ENCODE assay signal across 20 cellular contexts in the genomic region with DNA sequence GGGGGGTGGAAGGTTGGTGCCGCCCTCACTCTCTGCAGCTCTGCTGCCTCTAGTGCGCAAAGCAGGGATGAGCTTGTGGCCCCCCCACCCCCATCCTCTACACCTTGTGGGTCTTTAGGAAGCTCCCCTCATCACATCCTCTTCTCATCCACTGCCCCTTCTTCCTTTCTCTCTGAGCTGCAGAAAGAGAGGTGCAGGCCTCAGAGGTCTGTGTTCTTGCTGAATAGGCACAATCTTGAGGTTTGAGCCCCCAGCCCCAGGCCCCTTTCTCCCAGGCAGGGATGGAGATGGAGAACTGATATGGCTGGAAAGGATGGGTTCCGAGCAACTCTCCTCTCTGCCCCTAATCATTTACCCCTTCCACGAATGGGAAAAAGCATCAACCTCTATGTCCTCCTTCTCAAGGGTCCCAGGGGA. TPM values are rescaled to one million over a fixed set of nuclear protein-coding genes. Genes with fewer than 3 reads are reported as not detected.
A peak's percentile ranks its signal among the peaks of the same experiment; 100 is the strongest.
DNase-seq lines count a peak whose midpoint lies in the region; ATAC-seq and TF ChIP-seq lines count a peak whose summit lies in the region.
"Had no signal": no experiment of that assay in that cellular context is flagged by ENCODE, and none has a peak within 500 bp of the region (broad histone marks: within the 10 kb centered on the region; RNA-seq: fewer than 3 reads in every experiment).

No MANE protein-coding gene starts in this region.

- no peaks in the 10 kb centered on the region for H3K36me3 Mint-ChIP-seq in CD4-positive, alpha-beta T cell (ENCODE audit: low read depth)
- H3K36me3 Mint-ChIP-seq in T-helper 2 cell treated with Interferon-gamma antibody and Interleukin-4, amounts not matched to agents 5 μg/mL and 100 μg/mL, for 36 hours (ENCODE audit: low read depth) = no peaks in the 10 kb centered on the region
- H3K36me3 Mint-ChIP-seq: IgD-negative memory B cell had no signal

- H3K27me3 Mint-ChIP-seq in CD4-positive, alpha-beta T cell = peaks cover 83% of the 10 kb centered on the region
- peaks cover 75% of the 10 kb centered on the region for H3K27me3 Mint-ChIP-seq in T-helper 2 cell treated with Interferon-gamma antibody and Interleukin-4, amounts not matched to agents 5 μg/mL and 100 μg/mL, for 36 hours (ENCODE audit: low read depth)

- no peaks in the 10 kb centered on the region for H3K9me3 Mint-ChIP-seq in CD4-positive, alpha-beta T cell
- no peaks in the 10 kb centered on the region for H3K9me3 Mint-ChIP-seq in T-helper 2 cell treated with Interferon-gamma antibody and Interleukin-4, amounts not matched to agents 5 μg/mL and 100 μg/mL, for 36 hours
- H3K9me3 Mint-ChIP-seq: activated B cell treated with CpG ODN at 0.5 μM for 24 hours; activated CD4-positive, alpha-beta memory T cell treated with anti-CD3 and anti-CD28 coated beads, Interleukin-2, amount 10 ng/mL, durations not matched to agents 7 days and 5 days; IgD-negative memory B cell had no signal

- TF ChIP-seq CTCF in AG09319 (IDR thresholded peaks at IDR 0.05; ENCODE audit: low read depth, low read length) (peak; percentile 4), VCaP (conservative IDR thresholded peaks at IDR 0.05) (0 out of 2 replicates have a peak, but pooled peaks have one; percentile 13)
- no peak for TF ChIP-seq CTCF in CD4-positive, alpha-beta T cell (IDR thresholded peaks at IDR 0.05)

- H3K4me3 Mint-ChIP-seq in CD4-positive, alpha-beta T cell = peak overlapping the region; percentile 75
- H3K4me3 Mint-ChIP-seq in T-helper 2 cell treated with Interferon-gamma antibody and Interleukin-4, amounts not matched to agents 5 μg/mL and 100 μg/mL, for 36 hours = no peak overlapping the region
- H3K4me3 Mint-ChIP-seq: activated CD4-positive, alpha-beta memory T cell treated with anti-CD3 and anti-CD28 coated beads, Interleukin-2, amount 10 ng/mL, durations not matched to agents 7 days and 5 days had no signal

- peaks cover 39% of the 10 kb centered on the region for H3K4me1 Mint-ChIP-seq in CD4-positive, alpha-beta T cell (ENCODE audit: low read depth)
- peaks cover 9% of the 10 kb centered on the region for H3K4me1 Mint-ChIP-seq in T-helper 2 cell treated with Interferon-gamma antibody and Interleukin-4, amounts not matched to agents 5 μg/mL and 100 μg/mL, for 36 hours (ENCODE audit: low read depth)

- peak overlapping the region; percentile 28 for H3K4me3 ChIP-seq in iPS-18a (ENCODE audit: low read length)
- H3K4me3 ChIP-seq: heart left ventricle, MG63, Peyer's patch, SJSA1, stomach had no signal

- peaks cover 79% of the 10 kb centered on the region for H3K27me3 ChIP-seq in CD4-positive, alpha-beta T cell (ENCODE audit: control insufficient read depth, insufficient read depth, low read length)
- H3K27me3 ChIP-seq in iPS-18a (ENCODE audit: control insufficient read depth, insufficient read depth, low read length) = peaks cover 77% of the 10 kb centered on the region

- peaks cover 35% of the 10 kb centered on the region for H3K4me1 ChIP-seq in iPS-18a (ENCODE audit: control insufficient read depth, low read depth, low read length)

- H3K27ac Mint-ChIP-seq in CD4-positive, alpha-beta T cell = no peak overlapping the region
- no peak overlapping the region for H3K27ac Mint-ChIP-seq in T-helper 2 cell treated with Interferon-gamma antibody and Interleukin-4, amounts not matched to agents 5 μg/mL and 100 μg/mL, for 36 hours
- H3K27ac Mint-ChIP-seq: activated B cell treated with CpG ODN at 0.5 μM for 24 hours; activated CD4-positive, alpha-beta memory T cell treated with anti-CD3 and anti-CD28 coated beads, Interleukin-2, amount 10 ng/mL, durations not matched to agents 7 days and 5 days had no signal

- no peak for ATAC-seq in CD4-positive, alpha-beta T cell (ENCODE audit: poor library complexity)
- ATAC-seq: heart left ventricle had no signal

- POLR2A ChIA-PET in CD4-positive, alpha-beta T cell (lab: Charles Lee) = interaction anchor here (4.5 kb wide), 1 partner anchor 21 kb away, joined by 19 read pairs; no protein-coding TSS in a partner anchor

- intact Hi-C loops in CD4-positive, alpha-beta T cell (cut with DNase I, micrococcal nuclease) = no loop called here

- H3K9ac ChIP-seq in iPS-18a (ENCODE audit: low read length) = no peak overlapping the region

- no peaks in the 10 kb centered on the region for H3K9me3 ChIP-seq in CD4-positive, alpha-beta T cell (ENCODE audit: control insufficient read depth, low read length)
- H3K9me3 ChIP-seq in iPS-18a (ENCODE audit: control insufficient read depth, low read depth, low read length) = no peaks in the 10 kb centered on the region
- H3K9me3 ChIP-seq: heart left ventricle, MG63, Peyer's patch, spleen, stomach had no signal

- DNase-seq in AG09319 (ENCODE audit: extremely low read depth, low read depth) (no peak), iPS-NIHi7 (ENCODE audit: extremely low spot score) (no peak), NCI-H345 treated with DMSO at 0.1 percent for 48 hours (lab: John Stamatoyannopoulos, UW; ENCODE audit: unreplicated experiment) (no peak)
- no peak for DNase-seq in CD4-positive, alpha-beta T cell
- DNase-seq in T-helper 2 cell treated with Interferon-gamma antibody and Interleukin-4, amounts not matched to agents 5 μg/mL and 100 μg/mL, for 36 hours (ENCODE audit: low spot score) = no peak
- DNase-seq: activated B cell treated with CpG ODN at 0.5 μM for 24 hours; activated CD4-positive, alpha-beta memory T cell treated with anti-CD3 and anti-CD28 coated beads, Interleukin-2, amount 10 ng/mL, durations not matched to agents 7 days and 5 days; heart left ventricle; MG63; NCI-H146; NCI-H2227 treated with DMSO at 0.1 percent for 48 hours; occipital lobe; Peyer's patch; spleen; stomach; trophoblast cell had no signal

- no peak overlapping the region for H3K27ac ChIP-seq in CD4-positive, alpha-beta T cell (ENCODE audit: low read depth, low read length)
- H3K27ac ChIP-seq in VCaP = no peak overlapping the region
- H3K27ac ChIP-seq in iPS-18a (ENCODE audit: low read length) = no peak overlapping the region
- H3K27ac ChIP-seq: heart left ventricle, Peyer's patch, SJSA1, spleen had no signal

- no peaks in the 10 kb centered on the region for H3K36me3 ChIP-seq in iPS-18a (ENCODE audit: control insufficient read depth, low read depth, low read length)
- H3K36me3 ChIP-seq: heart left ventricle, MG63, Peyer's patch, SJSA1, spleen, stomach had no signal

- CTCF ChIA-PET in CD4-positive, alpha-beta T cell (lab: Charles Lee) = interaction anchor here (0.9 to 1.3 kb wide), 5 partner anchors 12 to 81 kb away, joined by 3 to 5 read pairs (median 3); no protein-coding TSS in a partner anchor

RNA-seq across cellular contexts. Expression of a gene that starts 2.6 kb away (rescaled TPM):
- not detected for total RNA-seq in CD4-positive, alpha-beta T cell
- total RNA-seq: activated CD4-positive, alpha-beta memory T cell treated with anti-CD3 and anti-CD28 coated beads, Interleukin-2, amount 10 ng/mL, durations not matched to agents 7 days and 5 days; Peyer's patch had no signal

RNA-seq across cellular contexts. Expression of a gene that starts 16.1 kb away (rescaled TPM):
- 10 to 100 TPM; 10.2 to 10.3 TPM for total RNA-seq in CD4-positive, alpha-beta T cell

RNA-seq across cellular contexts. Expression of a gene that starts 30.6 kb away (rescaled TPM):
- not detected for total RNA-seq in CD4-positive, alpha-beta T cell
- total RNA-seq: activated B cell treated with CpG ODN at 0.5 μM for 24 hours; activated CD4-positive, alpha-beta memory T cell treated with anti-CD3 and anti-CD28 coated beads, Interleukin-2, amount 10 ng/mL, durations not matched to agents 7 days and 5 days; spleen had no signal

RNA-seq across cellular contexts. Expression of a gene that starts 54.9 kb away (rescaled TPM):
- total RNA-seq in CD4-positive, alpha-beta T cell = 1 to 10 TPM in 1 of 2 experiments, under 1 TPM in 1; 0.78 to 1.5 TPM
- total RNA-seq: SJSA1 had no signal
